ENCODE assay signal across 12 cellular contexts in the genomic region with DNA sequence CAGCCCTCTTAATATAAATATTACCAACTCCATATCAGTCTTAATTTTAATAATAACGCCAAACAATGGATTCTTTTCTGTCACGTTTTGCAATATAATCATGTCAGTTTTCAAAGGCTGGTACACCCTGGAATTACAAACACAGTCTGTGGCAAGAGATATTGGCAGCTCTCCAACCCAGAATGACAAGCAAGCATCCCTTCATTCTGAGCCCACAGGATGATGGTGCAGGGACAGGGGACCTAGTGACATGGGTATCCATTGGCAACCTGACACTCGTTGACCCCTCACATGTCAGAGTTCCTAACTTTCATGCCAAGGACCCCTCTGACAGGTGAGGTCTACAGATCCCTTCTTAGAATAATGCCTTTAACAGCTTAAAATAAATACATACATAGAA.
A peak's percentile ranks its signal among the peaks of the same experiment; 100 is the strongest.
DNase-seq lines count a peak whose midpoint lies in the region; ATAC-seq and TF ChIP-seq lines count a peak whose summit lies in the region.
"Had no signal": no experiment of that assay in that cellular context is flagged by ENCODE, and none has a peak within 500 bp of the region (broad histone marks: within the 10 kb centered on the region; RNA-seq: fewer than 3 reads in every experiment).

No MANE protein-coding gene starts in this region.

- H3K36me3 ChIP-seq in mammary epithelial cell (ENCODE audit: insufficient read depth, low read length) (no peaks in the 10 kb centered on the region), spleen (no peaks in the 10 kb centered on the region)
- no peaks in the 10 kb centered on the region for H3K36me3 ChIP-seq in CD8-positive, alpha-beta T cell (ENCODE audit: insufficient read depth, low read length)
- H3K36me3 ChIP-seq: upper lobe of left lung had no signal

- dilution Hi-C loops in mammary epithelial cell (cut with HindIII; ENCODE audit: low sequenced_read_pairs) = no loop called here

- TF ChIP-seq CTCF in mammary epithelial cell (conservative IDR thresholded peaks at IDR 0.05 in 1 of 2, IDR thresholded peaks at IDR 0.05 in 1 of 2; ENCODE audit: extremely low read depth in 1 of 2, insufficient read depth in 1 of 2, low read depth in 1 of 2, low read length in 2 of 2) (no peak), spleen (IDR thresholded peaks at IDR 0.05 in 8 of 11, conservative IDR thresholded peaks at IDR 0.05 in 3 of 11) (no peak)
- TF ChIP-seq CTCF in CD8-positive, alpha-beta T cell (IDR thresholded peaks at IDR 0.05) = no peak

- H3K4me2 ChIP-seq in mammary epithelial cell (ENCODE audit: insufficient read depth, low read depth, low read length) = no peak overlapping the region

- H3K4me3 ChIP-seq in mammary epithelial cell (replicated peaks in 1 of 3; ENCODE audit: insufficient read depth in 1 of 3, low read depth in 2 of 3, low read length in 3 of 3) (no peak overlapping the region), spleen (no peak overlapping the region)
- no peak overlapping the region for H3K4me3 ChIP-seq in CD8-positive, alpha-beta T cell (ENCODE audit: low read depth, low read length)
- H3K4me3 ChIP-seq: upper lobe of left lung had no signal

- H3K27me3 Mint-ChIP-seq in CD8-positive, alpha-beta T cell (ENCODE audit: low read depth) = peaks cover 9% of the 10 kb centered on the region
- H3K27me3 Mint-ChIP-seq in activated T-cell treated with anti-CD3 and anti-CD28 coated beads, Interleukin-2, amount 50 U/mL, for 4 hours (ENCODE audit: low read depth) = peaks cover 7% of the 10 kb centered on the region

- CTCF ChIA-PET in mammary epithelial cell (lab: Charles Lee; ENCODE audit: low non-redundant PET) = no interaction called here
- CTCF ChIA-PET in CD8-positive, alpha-beta T cell (lab: Charles Lee) = no interaction called here

- H3K36me3 Mint-ChIP-seq in CD8-positive, alpha-beta T cell = no peaks in the 10 kb centered on the region
- no peaks in the 10 kb centered on the region for H3K36me3 Mint-ChIP-seq in activated T-cell treated with anti-CD3 and anti-CD28 coated beads, Interleukin-2, amount 50 U/mL, for 4 hours (ENCODE audit: insufficient read depth)

- intact Hi-C loops in mammary epithelial cell (cut with micrococcal nuclease) (no loop called here), spleen (cut with DNase I; ENCODE audit: low total_unique reads) (no loop called here)
- intact Hi-C loops in CD8-positive, alpha-beta T cell (cut with DNase I, micrococcal nuclease) = no loop called here

- DNase-seq in NCI-H524 (lab: John Stamatoyannopoulos, UW) (peak; percentile 50 to 55), NCI-H524 treated with DMSO at 0.1 percent for 48 hours (lab: John Stamatoyannopoulos, UW) (no peak), NCI-H2227 (lab: John Stamatoyannopoulos, UW; ENCODE audit: unreplicated experiment) (peak; percentile 34), mammary epithelial cell (peak; percentile 31), spleen (no peak), ureter (ENCODE audit: low spot score) (no peak)
- no peak for DNase-seq in CD8-positive, alpha-beta T cell
- DNase-seq in activated T-cell treated with anti-CD3 and anti-CD28 coated beads, Interleukin-2, amount 50 U/mL, for 4 hours = no peak
- DNase-seq: effector memory CD8-positive, alpha-beta T cell had no signal

- H3K27ac Mint-ChIP-seq in CD8-positive, alpha-beta T cell = no peak overlapping the region
- H3K27ac Mint-ChIP-seq: effector memory CD8-positive, alpha-beta T cell; IgD-negative memory B cell had no signal

- H3K4me1 Mint-ChIP-seq in CD8-positive, alpha-beta T cell (ENCODE audit: low read depth) = no peaks in the 10 kb centered on the region
- H3K4me1 Mint-ChIP-seq in activated T-cell treated with anti-CD3 and anti-CD28 coated beads, Interleukin-2, amount 50 U/mL, for 4 hours (ENCODE audit: low read depth) = no peaks in the 10 kb centered on the region

- H3K9me3 ChIP-seq in mammary epithelial cell (replicated peaks; ENCODE audit: insufficient read depth, low read length) (no peaks in the 10 kb centered on the region), spleen (no peaks in the 10 kb centered on the region)
- H3K9me3 ChIP-seq in CD8-positive, alpha-beta T cell (ENCODE audit: low read length) = no peaks in the 10 kb centered on the region
- H3K9me3 ChIP-seq: upper lobe of left lung had no signal

- no peaks in the 10 kb centered on the region for H3K27me3 ChIP-seq in mammary epithelial cell (ENCODE audit: insufficient read depth, low read length)
- H3K27me3 ChIP-seq in spleen (replicated peaks in 1 of 7) = no peaks in the 10 kb centered on the region
- no peaks in the 10 kb centered on the region for H3K27me3 ChIP-seq in CD8-positive, alpha-beta T cell (ENCODE audit: insufficient read depth, low read length)
- H3K27me3 ChIP-seq: upper lobe of left lung had no signal

- POLR2A ChIA-PET in CD8-positive, alpha-beta T cell (lab: Charles Lee) = no interaction called here

- no peak overlapping the region for H2AFZ ChIP-seq in mammary epithelial cell (ENCODE audit: low read depth, low read length)

- 44% methylated on average over 3 of the region's 3 CpGs for whole genome bisulfite sequencing in mammary epithelial cell (ENCODE audit: low coverage, missing lambda C conversion rate)
- 11 to 25% (median 16%) methylated on average over 3 of the region's 3 CpGs for WGBS in spleen, 5 donors

- no peak for TF ChIP-seq POLR2A in spleen (IDR thresholded peaks at IDR 0.05)

- no peak overlapping the region for H3K4me3 Mint-ChIP-seq in CD8-positive, alpha-beta T cell
- no peak overlapping the region for H3K4me3 Mint-ChIP-seq in activated T-cell treated with anti-CD3 and anti-CD28 coated beads, Interleukin-2, amount 50 U/mL, for 4 hours
- H3K4me3 Mint-ChIP-seq: effector memory CD8-positive, alpha-beta T cell; IgD-negative memory B cell; neural crest cell had no signal

- in situ Hi-C loops in mammary epithelial cell (cut with MboI; ENCODE audit: low sequenced_read_pairs in 2 of 2) = no loop called here

- H3K9me3 Mint-ChIP-seq in CD8-positive, alpha-beta T cell = no peaks in the 10 kb centered on the region
- H3K9me3 Mint-ChIP-seq in activated T-cell treated with anti-CD3 and anti-CD28 coated beads, Interleukin-2, amount 50 U/mL, for 4 hours = no peaks in the 10 kb centered on the region
- H3K9me3 Mint-ChIP-seq: effector memory CD8-positive, alpha-beta T cell had no signal

- no peaks in the 10 kb centered on the region for H4K20me1 ChIP-seq in mammary epithelial cell (ENCODE audit: insufficient read depth, low read length)

- H3K27ac ChIP-seq in mammary epithelial cell (ENCODE audit: insufficient read depth, low read depth, low read length) (no peak overlapping the region), spleen (peak overlapping the region in 5 of 8 donors; percentile 5 to 88 (median 62))
- no peak overlapping the region for H3K27ac ChIP-seq in CD8-positive, alpha-beta T cell (ENCODE audit: low read depth, low read length)
- H3K27ac ChIP-seq: upper lobe of left lung had no signal

- peaks cover 35% of the 10 kb centered on the region for H3K4me1 ChIP-seq in mammary epithelial cell (ENCODE audit: insufficient read depth, low read length)
- H3K4me1 ChIP-seq in spleen = peaks cover 0 to 58% (median 14%) of the 10 kb centered on the region in 6 donors
- no peaks in the 10 kb centered on the region for H3K4me1 ChIP-seq in CD8-positive, alpha-beta T cell (ENCODE audit: insufficient read depth, low read length)

- H3K79me2 ChIP-seq in mammary epithelial cell (ENCODE audit: insufficient read depth, low read length) = no peaks in the 10 kb centered on the region

- BruUV-seq in mammary epithelial cell (replicated peaks; lab: Mats Ljungman, UMichigan) = no TSS peak

- no peak overlapping the region for H3K9ac ChIP-seq in mammary epithelial cell (ENCODE audit: insufficient read depth, low read length)

- no peak for ATAC-seq in CD8-positive, alpha-beta T cell
- no peak for ATAC-seq in activated T-cell treated with anti-CD3 and anti-CD28 coated beads, Interleukin-2, amount 50 U/mL, for 4 hours
- ATAC-seq: effector memory CD8-positive, alpha-beta T cell had no signal

Comparison
In these comparisons a context has a peak if more than half of its experiments do, and no peak if none do; other contexts are left out.
1. DNase-seq: peak in NCI-H524 (2 of 2), NCI-H2227 (single experiment) and mammary epithelial cell (single experiment); none in NCI-H524 treated with DMSO at 0.1 percent for 48 hours (single experiment), spleen (single experiment), CD8-positive, alpha-beta T cell (0 of 7), ureter (single experiment) and activated T-cell treated with anti-CD3 and anti-CD28 coated beads, Interleukin-2, amount 50 U/mL, for 4 hours (single experiment).
2. H3K27ac ChIP-seq: peak in spleen (5 of 8); none in mammary epithelial cell (single experiment) and CD8-positive, alpha-beta T cell (single experiment).